8 cellular contexts compared by ENCODE assay signal in genomic region chr17:44503080-44503842, GRCh38. TPM values are rescaled to one million over a fixed set of nuclear protein-coding genes. Genes with fewer than 3 reads are reported as not detected.
A peak's percentile ranks its signal among the peaks of the same experiment; 100 is the strongest.
DNase-seq lines count a peak whose midpoint lies in the region; ATAC-seq and TF ChIP-seq lines count a peak whose summit lies in the region.

Gene GPATCH8 (minus strand): TSS chr17:44503406. CDS start chr17:44503370, 36 bp downstream.

- H3K9me3 Mint-ChIP-seq in chondrocyte (ENCODE audit: low read depth): no peaks in the 10 kb centered on the region

- peak within 1 kb of the TSS; percentile 99 for H3K27ac Mint-ChIP-seq in chondrocyte (ENCODE audit: unreplicated experiment)

- TF ChIP-seq CTCF in chondrocyte (IDR thresholded peaks at IDR 0.05): no peak

- peak within 1 kb of the TSS; percentile 99 for H3K4me3 Mint-ChIP-seq in chondrocyte (ENCODE audit: unreplicated experiment)

- H3K36me3 Mint-ChIP-seq in chondrocyte (ENCODE audit: low read depth): no peaks in the 10 kb centered on the region

- H3K27me3 Mint-ChIP-seq in chondrocyte (ENCODE audit: low read depth): no peaks in the 10 kb centered on the region

- DNase-seq in Ammon's horn (ENCODE audit: low spot score): peak; percentile 91
- DNase-seq in GM19238 (ENCODE audit: insufficient read length, low spot score): peak; percentile 95
- DNase-seq in NCI-H510A treated with DMSO at 0.1 percent for 48 hours (lab: John Stamatoyannopoulos, UW): peak; percentile 88
- peak; percentile 86 to 88 for DNase-seq in activated CD4-positive, alpha-beta T cell treated with anti-CD3 and anti-CD28 coated beads for 24 hours (ENCODE audit: low read depth in 2 of 2)
- peak; percentile 96 for DNase-seq in chondrocyte (ENCODE audit: low spot score)
- DNase-seq in kidney glomerular epithelial cell (lab: John Stamatoyannopoulos, UW): peak; percentile 84
- DNase-seq in stimulated activated CD4-positive, alpha-beta T cell treated with anti-CD3 and anti-CD28 coated beads, Interleukin-15, amount 100 ng/mL, for 48 hours (ENCODE audit: low read depth in 2 of 2): peak; percentile 88 to 90

- ATAC-seq in HG03439 (IDR thresholded peaks at IDR 0.05; ENCODE audit: unreplicated experiment): peak; percentile 83

- H3K4me1 Mint-ChIP-seq in chondrocyte (ENCODE audit: low read depth): peaks cover 43% of the 10 kb centered on the region

RNA-seq across cellular contexts. Expression of gene GPATCH8, which starts in this region (rescaled TPM):
- 31.1 to 47.0 TPM (median 35.5 TPM) in 3 replicates for total RNA-seq in chondrocyte

Comparison
In these comparisons a context has a peak if more than half of its experiments do, and no peak if none do; other contexts are left out.
1. Peak in every context shown above with its lines: DNase-seq and ATAC-seq.